Comparison of ENCODE assay signal across 11 cellular contexts in genomic region chr14:70415788-70416187, GRCh38. TPM values are rescaled to one million over a fixed set of nuclear protein-coding genes. Genes with fewer than 3 reads are reported as not detected.
DNase-seq lines count a peak whose midpoint lies in the region; ATAC-seq lines count a peak whose summit lies in the region.
"Had no signal": no experiment of that assay in that cellular context is flagged by ENCODE, and none has a peak within 500 bp of the region (broad histone marks: within the 10 kb centered on the region; RNA-seq: fewer than 3 reads in every experiment).

No MANE protein-coding gene starts in this region.

- intact Hi-C loops in dendritic cell treated with granulocyte-macrophage colony-stimulating factor and Interleukin-4, amounts not matched to agents 40 ng/mL and 50 ng/mL, for 4 days (cut with micrococcal nuclease), result no loop called here

- H3K4me2 ChIP-seq in BLaER1, result peak overlapping the region; percentile 84

- H3K4me3 Mint-ChIP-seq in IgD-negative memory B cell, result peak overlapping the region; percentile 75 to 96 (median 89)
- peak overlapping the region; percentile 58 for H3K4me3 Mint-ChIP-seq in dendritic cell treated with granulocyte-macrophage colony-stimulating factor and Interleukin-4, amounts not matched to agents 40 ng/mL and 50 ng/mL, for 4 days
- peak overlapping the region; percentile 94 for H3K4me3 Mint-ChIP-seq in natural killer cell treated with Interleukin-12 subunit alpha and Interleukin-12 subunit beta and Interleukin-15 and Interleukin-18, amount 100 ng/mL, for 72 hours

- peak overlapping the region; percentile 80 for H3K4me3 ChIP-seq in BLaER1

- H3K9me3 ChIP-seq in BLaER1, result no peaks in the 10 kb centered on the region

- peaks cover 3% of the 10 kb centered on the region for H3K36me3 Mint-ChIP-seq in IgD-negative memory B cell
- peaks cover 10% of the 10 kb centered on the region for H3K36me3 Mint-ChIP-seq in dendritic cell treated with granulocyte-macrophage colony-stimulating factor and Interleukin-4, amounts not matched to agents 40 ng/mL and 50 ng/mL, for 4 days (ENCODE audit: low read depth)
- no peaks in the 10 kb centered on the region for H3K36me3 Mint-ChIP-seq in natural killer cell treated with Interleukin-12 subunit alpha and Interleukin-12 subunit beta and Interleukin-15 and Interleukin-18, amount 100 ng/mL, for 72 hours

- peak overlapping the region; percentile 76 for H3K9ac ChIP-seq in BLaER1

- no peak overlapping the region for H3K27ac ChIP-seq in BLaER1

- peaks cover 17 to 27% (median 26%) of the 10 kb centered on the region in 3 donors for H3K4me1 Mint-ChIP-seq in IgD-negative memory B cell
- H3K4me1 Mint-ChIP-seq in dendritic cell treated with granulocyte-macrophage colony-stimulating factor and Interleukin-4, amounts not matched to agents 40 ng/mL and 50 ng/mL, for 4 days (ENCODE audit: low read depth), result peaks cover 29% of the 10 kb centered on the region
- H3K4me1 Mint-ChIP-seq in natural killer cell treated with Interleukin-12 subunit alpha and Interleukin-12 subunit beta and Interleukin-15 and Interleukin-18, amount 100 ng/mL, for 72 hours (ENCODE audit: low read depth in 2 of 2), result peaks cover 19 to 21% of the 10 kb centered on the region in 2 donors

- peak overlapping the region in 1 of 3 donors; percentile 31 for H3K27ac Mint-ChIP-seq in IgD-negative memory B cell
- no peak overlapping the region for H3K27ac Mint-ChIP-seq in dendritic cell treated with granulocyte-macrophage colony-stimulating factor and Interleukin-4, amounts not matched to agents 40 ng/mL and 50 ng/mL, for 4 days
- peak overlapping the region; percentile 7 to 88 for H3K27ac Mint-ChIP-seq in natural killer cell treated with Interleukin-12 subunit alpha and Interleukin-12 subunit beta and Interleukin-15 and Interleukin-18, amount 100 ng/mL, for 72 hours

- peaks cover 15% of the 10 kb centered on the region for H3K4me1 ChIP-seq in BLaER1

- H3K36me3 ChIP-seq in BLaER1, result peaks cover 17% of the 10 kb centered on the region

- H4K20me1 ChIP-seq in BLaER1, result no peaks in the 10 kb centered on the region

- no peaks in the 10 kb centered on the region for H3K27me3 Mint-ChIP-seq in IgD-negative memory B cell
- H3K27me3 Mint-ChIP-seq in dendritic cell treated with granulocyte-macrophage colony-stimulating factor and Interleukin-4, amounts not matched to agents 40 ng/mL and 50 ng/mL, for 4 days, result no peaks in the 10 kb centered on the region
- peaks cover 0 to 2% of the 10 kb centered on the region in 2 donors for H3K27me3 Mint-ChIP-seq in natural killer cell treated with Interleukin-12 subunit alpha and Interleukin-12 subunit beta and Interleukin-15 and Interleukin-18, amount 100 ng/mL, for 72 hours

- no peak for DNase-seq in natural killer cell treated with Interleukin-12 subunit alpha and Interleukin-12 subunit beta and Interleukin-15 and Interleukin-18, amount 100 ng/mL, for 72 hours (ENCODE audit: low spot score)
- no peak for DNase-seq in RPMI8226
- DNase-seq in globus pallidus (ENCODE audit: low spot score), result no peak
- DNase-seq: activated CD4-positive, alpha-beta T cell treated with anti-CD3 and anti-CD28 coated beads for 1 hour; hypothalamus; stimulated activated naive CD4-positive, alpha-beta T cell had no signal

- H3K27me3 ChIP-seq in BLaER1, result no peaks in the 10 kb centered on the region

- no peak for ATAC-seq in natural killer cell treated with Interleukin-12 subunit alpha and Interleukin-12 subunit beta and Interleukin-15 and Interleukin-18, amount 100 ng/mL, for 72 hours
- no peak for ATAC-seq in GM21515 (IDR thresholded peaks at IDR 0.05; ENCODE audit: unreplicated experiment)
- ATAC-seq in GM19328 (IDR thresholded peaks at IDR 0.05; ENCODE audit: unreplicated experiment), result no peak

- no peaks in the 10 kb centered on the region for H3K9me3 Mint-ChIP-seq in IgD-negative memory B cell
- no peaks in the 10 kb centered on the region for H3K9me3 Mint-ChIP-seq in dendritic cell treated with granulocyte-macrophage colony-stimulating factor and Interleukin-4, amounts not matched to agents 40 ng/mL and 50 ng/mL, for 4 days
- H3K9me3 Mint-ChIP-seq in natural killer cell treated with Interleukin-12 subunit alpha and Interleukin-12 subunit beta and Interleukin-15 and Interleukin-18, amount 100 ng/mL, for 72 hours, result no peaks in the 10 kb centered on the region

RNA-seq across cellular contexts. Expression of gene SYNJ2BP, which starts 1.1 kb away (rescaled TPM):
- 13.7 TPM for polyA plus RNA-seq in IgD-negative memory B cell
- total RNA-seq in natural killer cell treated with Interleukin-12 subunit alpha and Interleukin-12 subunit beta and Interleukin-15 and Interleukin-18, amount 100 ng/mL, for 72 hours, result 10 to 100 TPM in 1 of 2 donors, 1 to 10 TPM in 1; 4.9 to 10.8 TPM

RNA-seq across cellular contexts. Expression of gene ADAM21, which starts 36.2 kb away (rescaled TPM):
- polyA plus RNA-seq in IgD-negative memory B cell, result 0.18 TPM
- total RNA-seq in natural killer cell treated with Interleukin-12 subunit alpha and Interleukin-12 subunit beta and Interleukin-15 and Interleukin-18, amount 100 ng/mL, for 72 hours, result under 1 TPM in 1 of 2 donors, not detected in 1; 0.10 TPM

RNA-seq across cellular contexts. Expression of gene COX16, which starts 56.3 kb away (rescaled TPM):
- polyA plus RNA-seq in IgD-negative memory B cell, result 59.2 TPM
- 10 to 100 TPM; 48.3 to 56.4 TPM for total RNA-seq in natural killer cell treated with Interleukin-12 subunit alpha and Interleukin-12 subunit beta and Interleukin-15 and Interleukin-18, amount 100 ng/mL, for 72 hours
